19 cellular contexts compared by ENCODE assay signal in the genomic region with DNA sequence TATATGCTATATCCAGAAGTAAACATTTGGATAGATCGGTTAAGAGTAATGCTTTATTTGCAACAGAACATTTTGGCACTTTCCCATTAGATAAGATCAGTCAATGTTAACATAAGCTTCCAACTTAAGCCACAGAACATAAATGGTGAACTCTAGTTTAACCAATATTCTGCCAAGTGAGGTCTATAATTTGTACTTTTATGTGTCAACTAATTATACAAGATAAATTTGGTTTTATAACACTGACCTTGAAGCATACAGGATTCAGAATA. TPM values are rescaled to one million over a fixed set of nuclear protein-coding genes. Genes with fewer than 3 reads are reported as not detected.
DNase-seq lines count a peak whose midpoint lies in the region; ATAC-seq, FAIRE-seq and TF ChIP-seq lines count a peak whose summit lies in the region.
"Had no signal": no experiment of that assay in that cellular context is flagged by ENCODE, and none has a peak within 500 bp of the region (broad histone marks: within the 10 kb centered on the region; RNA-seq: fewer than 3 reads in every experiment).

No MANE protein-coding gene starts in this region.

- no peak for TF ChIP-seq EP300 in A549 (IDR thresholded peaks at IDR 0.05)

- peak overlapping the region in 1 of 2 experiments; percentile 73; a peak in 3 of 6 replicates for H3K27ac ChIP-seq in A549
- H3K27ac ChIP-seq in IMR-90 (ENCODE audit: insufficient read depth, low read length): peak overlapping the region; percentile 88
- no peak overlapping the region for H3K27ac ChIP-seq in liver (ENCODE audit: low read depth in 1 of 2, low read length in 2 of 2)
- H3K27ac ChIP-seq: ovary, upper lobe of left lung had no signal

- peak overlapping the region; percentile 91; the same call in 1 of the 2 replicates for H3K4ac ChIP-seq in IMR-90 (ENCODE audit: low read depth, low read length)

- H3K9me1 ChIP-seq in IMR-90 (ENCODE audit: insufficient read depth, low read length): peaks cover 14% of the 10 kb centered on the region

- H3K4me3 ChIP-seq in A549 (no peak overlapping the region), IMR-90 (ENCODE audit: insufficient read depth, low read depth, low read length) (no peak overlapping the region), adipocyte (ENCODE audit: low read length) (no peak overlapping the region), liver (ENCODE audit: low read depth in 1 of 3, low read length in 3 of 3) (no peak overlapping the region)
- H3K4me3 ChIP-seq: ovary, upper lobe of left lung had no signal

- no peak overlapping the region; the same call in 1 of the 2 replicates for H2AK5ac ChIP-seq in IMR-90 (ENCODE audit: low read depth, low read length)

- peak overlapping the region; percentile 93; the same call in 1 of the 2 replicates for H3K23ac ChIP-seq in IMR-90 (ENCODE audit: low read depth, low read length)

- TF ChIP-seq CTCF in A549 (IDR thresholded peaks at IDR 0.05) (no peak), IMR-90 (conservative IDR thresholded peaks at IDR 0.05; ENCODE audit: low read depth, low read length) (no peak), liver (IDR thresholded peaks at IDR 0.05; ENCODE audit: low read depth, low read length, missing input control) (no peak)

- ATAC-seq in A549 (no peak), IMR-90 (ENCODE audit: low read depth) (no peak), GM18520 (IDR thresholded peaks at IDR 0.05; ENCODE audit: unreplicated experiment) (no peak), HG03135 (IDR thresholded peaks at IDR 0.05; ENCODE audit: unreplicated experiment) (no peak)
- ATAC-seq: stimulated activated naive CD8-positive, alpha-beta T cell treated with anti-CD3 and anti-CD28 coated beads, Interleukin-15, amount 100 ng/mL, for 72 hours had no signal

- peaks cover 23% of the 10 kb centered on the region; the same call in 1 of the 2 replicates for H4K20me1 ChIP-seq in IMR-90 (ENCODE audit: insufficient read depth, low read length)

- peak in 1 of 2 experiments; percentile 18 for DNase-seq in A549 (ENCODE audit: low read depth in 1 of 2, low spot score in 1 of 2)
- DNase-seq in IMR-90: peak; percentile 67
- DNase-seq in adipocyte (ENCODE audit: low read depth): no peak
- DNase-seq in NOMO-1 (lab: John Stamatoyannopoulos, UW; ENCODE audit: unreplicated experiment in 2 of 2): no peak
- no peak for DNase-seq in NCI-H2107 (lab: John Stamatoyannopoulos, UW)
- DNase-seq: activated CD4-positive, alpha-beta T cell treated with anti-CD3 and anti-CD28 coated beads, Interleukin-2, amount 50 U/mL, for 1 hour; activated naive CD4-positive, alpha-beta T cell; CD4-positive, alpha-beta T cell; DMS79 treated with DMSO at 0.1 percent for 48 hours; GOT3; NCI-H748 treated with DMSO at 0.1 percent for 48 hours; ovary; stimulated activated naive CD8-positive, alpha-beta T cell treated with anti-CD3 and anti-CD28 coated beads, Interleukin-15, amount 100 ng/mL, for 72 hours; upper lobe of left lung had no signal

- WGBS in A549 (ENCODE audit: missing lambda C conversion rate): 4% methylated on average over 1 of the region's 1 CpG
- WGBS in IMR-90 (ENCODE audit: extremely low coverage in 2 of 2, insufficient read length in 1 of 2), 2 experiments: no CpG with 5 or more reads among the region's 1 CpG
- 12% methylated on average over 1 of the region's 1 CpG for WGBS in liver

- TF ChIP-seq POLR2A in A549 (IDR thresholded peaks at IDR 0.05; ENCODE audit: low read length): no peak
- TF ChIP-seq POLR2A in IMR-90 (IDR thresholded peaks at IDR 0.05; ENCODE audit: low read depth, low read length): no peak

- no peak overlapping the region for H2AFZ ChIP-seq in IMR-90 (replicated peaks; ENCODE audit: low read length, poor library complexity)

- no peak overlapping the region for H2BK15ac ChIP-seq in IMR-90 (ENCODE audit: low read depth, low read length)

- TF ChIP-seq RAD21 in A549 (conservative IDR thresholded peaks at IDR 0.05 in 1 of 2, IDR thresholded peaks at IDR 0.05 in 1 of 2) (no peak), IMR-90 (IDR thresholded peaks at IDR 0.05; ENCODE audit: low read length) (no peak), liver (IDR thresholded peaks at IDR 0.05) (no peak)

- no peak for FAIRE-seq in A549 (lab: Jason Lieb, UNC)
- FAIRE-seq: colon, frontal cortex had no signal

- H3K27me3 ChIP-seq in IMR-90 (ENCODE audit: control insufficient read depth, insufficient read depth, low read length): no peaks in the 10 kb centered on the region
- H3K27me3 ChIP-seq in adipocyte (replicated peaks; ENCODE audit: control insufficient read depth, insufficient read depth, low read length): no peaks in the 10 kb centered on the region
- no peaks in the 10 kb centered on the region for H3K27me3 ChIP-seq in liver (ENCODE audit: control insufficient read depth in 4 of 4, insufficient read depth in 4 of 4, low read length in 3 of 4)
- H3K27me3 ChIP-seq: ovary, upper lobe of left lung had no signal

- intact Hi-C loops in IMR-90 (cut with micrococcal nuclease): loop anchor here (2.0 kb wide), 1 partner anchor 63 kb away; no protein-coding TSS in a partner anchor

- in situ Hi-C loops in IMR-90 (cut with MboI; ENCODE audit: low sequenced_read_pairs): no loop called here

- peaks cover 63% of the 10 kb centered on the region for H3K4me1 ChIP-seq in A549
- peaks cover 14% of the 10 kb centered on the region for H3K4me1 ChIP-seq in IMR-90 (ENCODE audit: control insufficient read depth, insufficient read depth, low read length)
- H3K4me1 ChIP-seq in adipocyte (ENCODE audit: control insufficient read depth, insufficient read depth, low read length): peaks cover 58% of the 10 kb centered on the region
- H3K4me1 ChIP-seq in liver (ENCODE audit: control insufficient read depth in 4 of 4, insufficient read depth in 4 of 4, low read length in 3 of 4): peaks cover 6 to 17% (median 9%) of the 10 kb centered on the region in 4 donors

- peak overlapping the region; percentile 68 to 89; a peak in 3 of 4 replicates for H4K8ac ChIP-seq in IMR-90 (ENCODE audit: low read depth in 2 of 2, low read length in 2 of 2)

- H3K14ac ChIP-seq in IMR-90 (replicated peaks; ENCODE audit: low read depth, low read length): no peak overlapping the region

- peaks cover 9 to 39% of the 10 kb centered on the region in 2 experiments; a peak in 3 of 4 replicates for H3K79me1 ChIP-seq in IMR-90 (ENCODE audit: low read depth in 1 of 2, low read length in 2 of 2)

- no peak overlapping the region for H3K9ac ChIP-seq in IMR-90 (ENCODE audit: low read depth, low read length)
- peak overlapping the region; percentile 11 for H3K9ac ChIP-seq in adipocyte (ENCODE audit: low read length)
- H3K9ac ChIP-seq in liver (ENCODE audit: low read depth in 1 of 2, low read length in 2 of 2): no peak overlapping the region

- peak overlapping the region; percentile 92 for H2BK5ac ChIP-seq in IMR-90 (ENCODE audit: low read depth, low read length, poor library complexity, severe bottlenecking)

- no peak overlapping the region for H2BK20ac ChIP-seq in IMR-90 (ENCODE audit: low read depth, low read length)

- H2BK120ac ChIP-seq in IMR-90 (ENCODE audit: low read depth, low read length): peak overlapping the region; percentile 88; the same call in 1 of the 2 replicates

- H3K56ac ChIP-seq in IMR-90 (ENCODE audit: extremely low read depth, insufficient read depth, low read length): peak overlapping the region; percentile 80; the same call in 1 of the 2 replicates

- H4K5ac ChIP-seq in IMR-90 (ENCODE audit: low read depth, low read length): no peak overlapping the region

- H3K9me3 ChIP-seq in A549: no peaks in the 10 kb centered on the region
- H3K9me3 ChIP-seq in IMR-90 (ENCODE audit: control insufficient read depth, insufficient read depth, low read length): no peaks in the 10 kb centered on the region
- no peaks in the 10 kb centered on the region for H3K9me3 ChIP-seq in adipocyte (ENCODE audit: control insufficient read depth, low read length)
- no peaks in the 10 kb centered on the region for H3K9me3 ChIP-seq in liver (ENCODE audit: control insufficient read depth in 4 of 4, low read length in 3 of 4)
- H3K9me3 ChIP-seq: ovary, upper lobe of left lung had no signal

- H4K91ac ChIP-seq in IMR-90 (ENCODE audit: insufficient read depth, low read depth, low read length): no peak overlapping the region; the same call in 1 of the 2 replicates

- CTCF ChIA-PET in A549 (lab: Yijun Ruan, JAX): interaction anchor here (2.2 kb wide), 1 partner anchor 63 kb away, joined by 15 read pairs; no protein-coding TSS in a partner anchor
- CTCF ChIA-PET in IMR-90 (lab: Yijun Ruan, JAX): interaction anchor here (1.3 kb wide), 1 partner anchor 25 kb away, joined by 5 read pairs; no protein-coding TSS in a partner anchor

- no TSS peak for BruUV-seq in IMR-90 (replicated peaks; lab: Mats Ljungman, UMichigan)

- H2AK9ac ChIP-seq in IMR-90 (replicated peaks; ENCODE audit: low read depth, low read length, poor library complexity): no peak overlapping the region

- POLR2A ChIA-PET in A549 (lab: Yijun Ruan, JAX) (interaction anchor here (0.6 to 1.0 kb wide), 2 partner anchors 366 to 467 kb away, joined by 3 to 6 read pairs; no protein-coding TSS in a partner anchor), IMR-90 (lab: Charles Lee; ENCODE audit: unreplicated experiment) (interaction anchor here (0.5 to 0.6 kb wide), 2 partner anchors 38 to 677 kb away, joined by 3 to 15 read pairs; no protein-coding TSS in a partner anchor)

- dilution Hi-C loops in IMR-90 (cut with HindIII; ENCODE audit: low sequenced_read_pairs, unreplicated experiment): no loop called here

- H3K4me2 ChIP-seq in A549 (peak overlapping the region; percentile 80), IMR-90 (ENCODE audit: low read depth, low read length) (no peak overlapping the region)

- no peak overlapping the region for H3K18ac ChIP-seq in IMR-90 (ENCODE audit: low read depth, low read length)

- H3K36me3 ChIP-seq in IMR-90 (ENCODE audit: control insufficient read depth, insufficient read depth, low read length): peaks cover 23% of the 10 kb centered on the region
- peaks cover 13% of the 10 kb centered on the region for H3K36me3 ChIP-seq in adipocyte (ENCODE audit: control insufficient read depth, insufficient read depth, low read length, severe bottlenecking)
- no peaks in the 10 kb centered on the region for H3K36me3 ChIP-seq in liver (ENCODE audit: control insufficient read depth in 4 of 4, insufficient read depth in 3 of 4, low read depth in 1 of 4, low read length in 3 of 4)
- H3K36me3 ChIP-seq: ovary, upper lobe of left lung had no signal

TF ChIP-seq in liver, 16 proteins besides CTCF, POLR2A, EP300 and RAD21 (continues in another document):
- TF ChIP-seq HNF4G (IDR thresholded peaks at IDR 0.05): no peak
- peak; percentile 85 for TF ChIP-seq FOXA2 (IDR thresholded peaks at IDR 0.05)

RNA-seq across cellular contexts. Expression of a gene that starts 23.5 kb away (rescaled TPM):
- 0.14 and 0.26 TPM in 2 replicates for polyA plus RNA-seq in A549 (2011; rRNA removed)
- not detected in 2 replicates for polyA plus RNA-seq in A549 (2012; cell fraction: cytosol; rRNA removed)
- polyA plus RNA-seq in A549 (2012; cell fraction: nucleus; rRNA removed): not detected in 2 replicates
- not detected in 3 replicates for polyA plus RNA-seq in A549 (2017; fragmentation: RNase III; extraction: RNeasy Plus Mini Kit Qiagen cat#74134 plus additional on column Dnase treatment)
- polyA minus RNA-seq in A549 (2011; rRNA and poly(A)+ RNA removed): 1.3 and 4.1 TPM in 2 replicates
- total RNA-seq in IMR-90 (2012; rRNA removed): 25.8 and 30.8 TPM in 2 replicates
- polyA plus RNA-seq in IMR-90 (2012; rRNA removed): 0.13 and 0.24 TPM in 2 replicates
- not detected in 2 replicates for polyA plus RNA-seq in IMR-90 (2012; cell fraction: cytosol; rRNA removed)
- polyA plus RNA-seq in IMR-90 (2012; cell fraction: nucleus; rRNA removed; ENCODE audit: low replicate concordance): 0.24 and 2.9 TPM in 2 replicates
- under 1 TPM; 0.33 to 0.84 TPM for total RNA-seq in liver
- under 1 TPM in 1 of 2 donors, not detected in 1; 0.18 TPM for polyA plus RNA-seq in liver
- total RNA-seq: CD4-positive, alpha-beta T cell had no signal
